5 cellular contexts compared by ENCODE assay signal in the genomic region with DNA sequence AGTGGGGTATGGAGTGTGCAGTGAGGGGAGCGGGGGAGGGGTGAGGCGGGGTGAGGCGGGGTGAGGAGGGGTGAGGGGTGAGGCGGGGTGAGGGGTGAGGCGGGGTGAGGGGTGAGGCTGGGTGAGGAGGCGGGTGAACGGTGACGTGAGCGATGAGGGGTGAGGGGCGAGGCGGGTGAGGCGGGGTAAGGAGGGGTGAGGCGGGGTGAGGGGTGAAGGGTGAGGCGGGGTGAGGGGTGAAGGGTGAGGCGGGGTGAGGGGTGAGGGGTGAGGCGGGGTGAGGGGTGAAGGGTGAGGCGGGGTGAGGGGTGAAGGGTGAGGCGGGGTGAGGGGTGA. TPM values are rescaled to one million over a fixed set of nuclear protein-coding genes. Genes with fewer than 3 reads are reported as not detected.
"Had no signal": no experiment of that assay in that cellular context is flagged by ENCODE, and none has a peak within 500 bp of the region (broad histone marks: within the 10 kb centered on the region; RNA-seq: fewer than 3 reads in every experiment).

No MANE protein-coding gene starts in this region.

RNA-seq across cellular contexts. Expression of a gene that starts 0.7 kb away (rescaled TPM):
- total RNA-seq: activated CD8-positive, alpha-beta memory T cell treated with anti-CD3 and anti-CD28 coated beads for 36 hours; cardiac muscle cell; K562; Right ventricle myocardium inferior; SJCRH30 had no signal

RNA-seq across cellular contexts. Expression of a gene that starts 16.3 kb away (rescaled TPM):
- total RNA-seq: Right ventricle myocardium inferior had no signal
